In genomic region chr3:46923559-46924350, GRCh38 we compare ENCODE assay signal across 1 cellular context.
TF ChIP-seq lines count a peak whose summit lies in the region.

No MANE protein-coding gene starts in this region.

TF ChIP-seq in K562, 482 proteins besides CTCF, POLR2A, EP300 and RAD21 (continued from another document and continues in another):
- TF ChIP-seq ZNF318 (IDR thresholded peaks at IDR 0.05; ENCODE audit: borderline replicate concordance in 1 of 2, low read depth in 1 of 2) = no peak
- TF ChIP-seq ZBTB5 (IDR thresholded peaks at IDR 0.05) = no peak
- TF ChIP-seq SMC3 (conservative IDR thresholded peaks at IDR 0.05; ENCODE audit: insufficient read depth, low read depth, low read length) = peak; percentile 74
- TF ChIP-seq JUNB (CRISPR knock-in tag; conservative IDR thresholded peaks at IDR 0.05) = no peak
- no peak for TF ChIP-seq ZFP36 (IDR thresholded peaks at IDR 0.05; ENCODE audit: low read depth, low read length, partially characterized antibody)
- 0 out of 2 replicates have a peak, but pooled peaks have one; percentile 13 for TF ChIP-seq CREM (IDR thresholded peaks at IDR 0.05; ENCODE audit: low read depth)
- TF ChIP-seq ZNF23 (CRISPR knock-in tag; IDR thresholded peaks at IDR 0.05) = no peak
- TF ChIP-seq WHSC1 (IDR thresholded peaks at IDR 0.05; ENCODE audit: low read length) = no peak
- TF ChIP-seq ETS2 (tag; IDR thresholded peaks at IDR 0.05; ENCODE audit: borderline replicate concordance, poor library complexity, severe bottlenecking) = no peak
- no peak for TF ChIP-seq STAT5A (IDR thresholded peaks at IDR 0.05; ENCODE audit: borderline replicate concordance, low read length)
- no peak for TF ChIP-seq MBD1 (CRISPR knock-in tag; IDR thresholded peaks at IDR 0.05)
- peak; percentile 40; the same call in 1 of the 2 replicates for TF ChIP-seq ZEB2 (IDR thresholded peaks at IDR 0.05)
- TF ChIP-seq ZNF277 (CRISPR knock-in tag; IDR thresholded peaks at IDR 0.05; ENCODE audit: borderline replicate concordance) = no peak
- TF ChIP-seq NCOA4 (IDR thresholded peaks at IDR 0.05; ENCODE audit: partially characterized antibody) = no peak
- TF ChIP-seq RBBP5 (IDR thresholded peaks at IDR 0.05; ENCODE audit: borderline replicate concordance, insufficient read depth, low read length, poor library complexity, severe bottlenecking) = no peak
- TF ChIP-seq TOE1 (IDR thresholded peaks at IDR 0.05; ENCODE audit: borderline replicate concordance) = 0 out of 2 replicates have a peak, but pooled peaks have one; percentile 24
- no peak for TF ChIP-seq TOE1 (CRISPR knock-in tag; IDR thresholded peaks at IDR 0.05; ENCODE audit: borderline replicate concordance, low read depth)
- TF ChIP-seq U2AF2 (optimal IDR thresholded peaks at IDR 0.05; ENCODE audit: low read depth, low read length) = no peak
- TF ChIP-seq ZBED1 (IDR thresholded peaks at IDR 0.05) = no peak
- no peak for TF ChIP-seq ZNF3 (CRISPR knock-in tag; IDR thresholded peaks at IDR 0.05)
- no peak for TF ChIP-seq HMBOX1 (IDR thresholded peaks at IDR 0.05)
- TF ChIP-seq MTA3 (IDR thresholded peaks at IDR 0.05; ENCODE audit: borderline replicate concordance) = 0 out of 2 replicates have a peak, but pooled peaks have one; percentile 27
- TF ChIP-seq HMG20B (CRISPR knock-in tag; IDR thresholded peaks at IDR 0.05) = no peak
- TF ChIP-seq SNRNP70 (optimal IDR thresholded peaks at IDR 0.05; ENCODE audit: low read depth, low read length) = no peak
- TF ChIP-seq, protein P1, sequence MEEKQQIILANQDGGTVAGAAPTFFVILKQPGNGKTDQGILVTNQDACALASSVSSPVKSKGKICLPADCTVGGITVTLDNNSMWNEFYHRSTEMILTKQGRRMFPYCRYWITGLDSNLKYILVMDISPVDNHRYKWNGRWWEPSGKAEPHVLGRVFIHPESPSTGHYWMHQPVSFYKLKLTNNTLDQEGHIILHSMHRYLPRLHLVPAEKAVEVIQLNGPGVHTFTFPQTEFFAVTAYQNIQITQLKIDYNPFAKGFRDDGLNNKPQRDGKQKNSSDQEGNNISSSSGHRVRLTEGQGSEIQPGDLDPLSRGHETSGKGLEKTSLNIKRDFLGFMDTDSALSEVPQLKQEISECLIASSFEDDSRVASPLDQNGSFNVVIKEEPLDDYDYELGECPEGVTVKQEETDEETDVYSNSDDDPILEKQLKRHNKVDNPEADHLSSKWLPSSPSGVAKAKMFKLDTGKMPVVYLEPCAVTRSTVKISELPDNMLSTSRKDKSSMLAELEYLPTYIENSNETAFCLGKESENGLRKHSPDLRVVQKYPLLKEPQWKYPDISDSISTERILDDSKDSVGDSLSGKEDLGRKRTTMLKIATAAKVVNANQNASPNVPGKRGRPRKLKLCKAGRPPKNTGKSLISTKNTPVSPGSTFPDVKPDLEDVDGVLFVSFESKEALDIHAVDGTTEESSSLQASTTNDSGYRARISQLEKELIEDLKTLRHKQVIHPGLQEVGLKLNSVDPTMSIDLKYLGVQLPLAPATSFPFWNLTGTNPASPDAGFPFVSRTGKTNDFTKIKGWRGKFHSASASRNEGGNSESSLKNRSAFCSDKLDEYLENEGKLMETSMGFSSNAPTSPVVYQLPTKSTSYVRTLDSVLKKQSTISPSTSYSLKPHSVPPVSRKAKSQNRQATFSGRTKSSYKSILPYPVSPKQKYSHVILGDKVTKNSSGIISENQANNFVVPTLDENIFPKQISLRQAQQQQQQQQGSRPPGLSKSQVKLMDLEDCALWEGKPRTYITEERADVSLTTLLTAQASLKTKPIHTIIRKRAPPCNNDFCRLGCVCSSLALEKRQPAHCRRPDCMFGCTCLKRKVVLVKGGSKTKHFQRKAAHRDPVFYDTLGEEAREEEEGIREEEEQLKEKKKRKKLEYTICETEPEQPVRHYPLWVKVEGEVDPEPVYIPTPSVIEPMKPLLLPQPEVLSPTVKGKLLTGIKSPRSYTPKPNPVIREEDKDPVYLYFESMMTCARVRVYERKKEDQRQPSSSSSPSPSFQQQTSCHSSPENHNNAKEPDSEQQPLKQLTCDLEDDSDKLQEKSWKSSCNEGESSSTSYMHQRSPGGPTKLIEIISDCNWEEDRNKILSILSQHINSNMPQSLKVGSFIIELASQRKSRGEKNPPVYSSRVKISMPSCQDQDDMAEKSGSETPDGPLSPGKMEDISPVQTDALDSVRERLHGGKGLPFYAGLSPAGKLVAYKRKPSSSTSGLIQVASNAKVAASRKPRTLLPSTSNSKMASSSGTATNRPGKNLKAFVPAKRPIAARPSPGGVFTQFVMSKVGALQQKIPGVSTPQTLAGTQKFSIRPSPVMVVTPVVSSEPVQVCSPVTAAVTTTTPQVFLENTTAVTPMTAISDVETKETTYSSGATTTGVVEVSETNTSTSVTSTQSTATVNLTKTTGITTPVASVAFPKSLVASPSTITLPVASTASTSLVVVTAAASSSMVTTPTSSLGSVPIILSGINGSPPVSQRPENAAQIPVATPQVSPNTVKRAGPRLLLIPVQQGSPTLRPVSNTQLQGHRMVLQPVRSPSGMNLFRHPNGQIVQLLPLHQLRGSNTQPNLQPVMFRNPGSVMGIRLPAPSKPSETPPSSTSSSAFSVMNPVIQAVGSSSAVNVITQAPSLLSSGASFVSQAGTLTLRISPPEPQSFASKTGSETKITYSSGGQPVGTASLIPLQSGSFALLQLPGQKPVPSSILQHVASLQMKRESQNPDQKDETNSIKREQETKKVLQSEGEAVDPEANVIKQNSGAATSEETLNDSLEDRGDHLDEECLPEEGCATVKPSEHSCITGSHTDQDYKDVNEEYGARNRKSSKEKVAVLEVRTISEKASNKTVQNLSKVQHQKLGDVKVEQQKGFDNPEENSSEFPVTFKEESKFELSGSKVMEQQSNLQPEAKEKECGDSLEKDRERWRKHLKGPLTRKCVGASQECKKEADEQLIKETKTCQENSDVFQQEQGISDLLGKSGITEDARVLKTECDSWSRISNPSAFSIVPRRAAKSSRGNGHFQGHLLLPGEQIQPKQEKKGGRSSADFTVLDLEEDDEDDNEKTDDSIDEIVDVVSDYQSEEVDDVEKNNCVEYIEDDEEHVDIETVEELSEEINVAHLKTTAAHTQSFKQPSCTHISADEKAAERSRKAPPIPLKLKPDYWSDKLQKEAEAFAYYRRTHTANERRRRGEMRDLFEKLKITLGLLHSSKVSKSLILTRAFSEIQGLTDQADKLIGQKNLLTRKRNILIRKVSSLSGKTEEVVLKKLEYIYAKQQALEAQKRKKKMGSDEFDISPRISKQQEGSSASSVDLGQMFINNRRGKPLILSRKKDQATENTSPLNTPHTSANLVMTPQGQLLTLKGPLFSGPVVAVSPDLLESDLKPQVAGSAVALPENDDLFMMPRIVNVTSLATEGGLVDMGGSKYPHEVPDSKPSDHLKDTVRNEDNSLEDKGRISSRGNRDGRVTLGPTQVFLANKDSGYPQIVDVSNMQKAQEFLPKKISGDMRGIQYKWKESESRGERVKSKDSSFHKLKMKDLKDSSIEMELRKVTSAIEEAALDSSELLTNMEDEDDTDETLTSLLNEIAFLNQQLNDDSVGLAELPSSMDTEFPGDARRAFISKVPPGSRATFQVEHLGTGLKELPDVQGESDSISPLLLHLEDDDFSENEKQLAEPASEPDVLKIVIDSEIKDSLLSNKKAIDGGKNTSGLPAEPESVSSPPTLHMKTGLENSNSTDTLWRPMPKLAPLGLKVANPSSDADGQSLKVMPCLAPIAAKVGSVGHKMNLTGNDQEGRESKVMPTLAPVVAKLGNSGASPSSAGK (IDR thresholded peaks at IDR 0.05) = no peak
